17 cellular contexts compared by ENCODE assay signal in the genomic region with DNA sequence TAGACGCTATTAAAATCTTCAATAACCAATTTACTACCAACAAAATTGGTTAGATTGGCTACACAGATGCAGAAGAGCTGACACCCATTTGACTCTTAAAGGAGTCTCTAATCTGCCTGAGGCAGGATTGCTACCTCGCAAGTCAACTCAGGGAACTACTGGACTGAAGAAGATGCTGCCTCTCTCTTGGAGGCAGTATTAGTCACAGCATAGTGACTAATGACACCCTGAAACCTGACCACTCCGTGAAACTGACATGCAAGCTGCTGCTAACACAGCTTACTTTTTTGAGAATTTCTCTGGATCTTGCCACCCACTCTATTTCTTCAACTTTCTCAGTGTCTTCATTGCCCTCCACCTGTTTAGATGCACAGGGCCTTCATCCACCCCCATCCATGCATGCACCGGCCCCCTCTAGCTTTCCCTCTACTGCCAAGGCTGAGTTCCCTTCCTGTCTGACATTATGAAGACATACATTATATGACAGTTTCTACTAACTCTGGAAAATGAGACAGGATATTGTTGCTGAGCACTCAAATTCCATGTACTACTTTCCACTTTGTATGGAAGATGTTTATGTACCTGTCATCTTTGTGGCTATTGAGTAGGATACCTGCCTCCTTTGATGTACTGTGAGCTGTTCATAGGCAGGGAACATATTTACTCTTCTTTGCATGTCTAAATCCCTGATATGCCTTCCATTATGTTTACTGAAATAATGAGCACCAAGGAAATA.
DNase-seq lines count a peak whose midpoint lies in the region; ATAC-seq and TF ChIP-seq lines count a peak whose summit lies in the region.
"Had no signal": no experiment of that assay in that cellular context is flagged by ENCODE, and none has a peak within 500 bp of the region (broad histone marks: within the 10 kb centered on the region; RNA-seq: fewer than 3 reads in every experiment).

No MANE protein-coding gene starts in this region.

- no peak for ATAC-seq in naive thymus-derived CD4-positive, alpha-beta T cell
- ATAC-seq: stimulated activated naive B cell treated with anti-CD40 and anti-IgM and Interleukin-4, amounts not matched to agents 10 μg/mL and 1 μg/mL and 100 μg/mL, for 72 hours; T-helper 17 cell had no signal

- H4K20me1 ChIP-seq in GM23248 (ENCODE audit: insufficient read depth) (no peaks in the 10 kb centered on the region), PC-9 (ENCODE audit: insufficient read depth) (no peaks in the 10 kb centered on the region), fibroblast of lung (ENCODE audit: control insufficient read depth, extremely low read depth, insufficient read depth, low read length) (no peaks in the 10 kb centered on the region), OCI-LY7 (ENCODE audit: insufficient read depth, low read length) (no peaks in the 10 kb centered on the region)

- TF ChIP-seq CTCF in PC-9 (conservative IDR thresholded peaks at IDR 0.05): no peak
- TF ChIP-seq CTCF in fibroblast of lung (conservative IDR thresholded peaks at IDR 0.05 in 1 of 2, IDR thresholded peaks at IDR 0.05 in 1 of 2; ENCODE audit: low read depth in 1 of 2, low read length in 2 of 2): no peak
- no peak for TF ChIP-seq CTCF in OCI-LY7 (conservative IDR thresholded peaks at IDR 0.05; ENCODE audit: low read length)
- no peak for TF ChIP-seq CTCF in nephron progenitor cell (IDR thresholded peaks at IDR 0.05)

- intact Hi-C loops in PC-9 (cut with micrococcal nuclease; ENCODE audit: unreplicated experiment) (no loop called here), OCI-LY7 (cut with micrococcal nuclease; ENCODE audit: unreplicated experiment) (no loop called here)
- intact Hi-C loops in naive thymus-derived CD4-positive, alpha-beta T cell (cut with micrococcal nuclease): no loop called here

- H3K9ac ChIP-seq in GM23248: no peak overlapping the region
- no peak overlapping the region for H3K9ac ChIP-seq in fibroblast of lung (ENCODE audit: insufficient read depth, low read length)

- in situ Hi-C loops in ACHN (cut with HindIII; ENCODE audit: low pct_ligation_motif_present, low pct_unique_long_range_greater_than_20kb, low sequenced_read_pairs): no loop called here
- in situ Hi-C loops in GM23248 (cut with MboI): no loop called here

- H3K27me3 Mint-ChIP-seq in naive thymus-derived CD4-positive, alpha-beta T cell: peaks cover 0 to 9% (median 0%) of the 10 kb centered on the region in 5 donors
- H3K27me3 Mint-ChIP-seq in nephron progenitor cell (ENCODE audit: low read depth, poor library complexity): no peaks in the 10 kb centered on the region
- H3K27me3 Mint-ChIP-seq: activated naive CD8-positive, alpha-beta T cell treated with anti-CD3 and anti-CD28 coated beads, Interleukin-2, amount 10 ng/mL, durations not matched to agents 7 days and 5 days had no signal

- H3K4me1 ChIP-seq in GM23248 (ENCODE audit: insufficient read depth) (no peaks in the 10 kb centered on the region), PC-9 (replicated peaks; ENCODE audit: insufficient read depth) (peaks cover 5% of the 10 kb centered on the region; the same call in 1 of the 2 replicates), fibroblast of lung (ENCODE audit: control insufficient read depth, extremely low read depth, insufficient read depth, low read length) (no peaks in the 10 kb centered on the region), OCI-LY7 (ENCODE audit: insufficient read depth, low read length, poor library complexity, severe bottlenecking) (no peaks in the 10 kb centered on the region)
- no peaks in the 10 kb centered on the region for H3K4me1 ChIP-seq in naive thymus-derived CD4-positive, alpha-beta T cell (ENCODE audit: control insufficient read depth in 2 of 2, insufficient read depth in 2 of 2, low read length in 2 of 2)

- no peak overlapping the region for H3K4me3 Mint-ChIP-seq in naive thymus-derived CD4-positive, alpha-beta T cell
- no peak overlapping the region for H3K4me3 Mint-ChIP-seq in nephron progenitor cell
- H3K4me3 Mint-ChIP-seq: activated naive CD8-positive, alpha-beta T cell treated with anti-CD3 and anti-CD28 coated beads, Interleukin-2, amount 10 ng/mL, durations not matched to agents 7 days and 5 days; nephron; stimulated activated naive B cell treated with anti-CD40 and anti-IgM and Interleukin-4, amounts not matched to agents 10 μg/mL and 1 μg/mL and 100 μg/mL, for 72 hours; T-helper 17 cell had no signal

- CTCF ChIA-PET in PC-9 (lab: Charles Lee) (interaction anchor here (0.6 kb wide), 1 partner anchor 1676 kb away, joined by 4 read pairs; no protein-coding TSS in a partner anchor), OCI-LY7 (lab: Charles Lee; ENCODE audit: unreplicated experiment) (no interaction called here)
- CTCF ChIA-PET in naive thymus-derived CD4-positive, alpha-beta T cell (lab: Charles Lee): no interaction called here

- no peak overlapping the region for H3K27ac Mint-ChIP-seq in naive thymus-derived CD4-positive, alpha-beta T cell
- H3K27ac Mint-ChIP-seq in nephron progenitor cell: no peak overlapping the region
- H3K27ac Mint-ChIP-seq: activated naive CD8-positive, alpha-beta T cell treated with anti-CD3 and anti-CD28 coated beads, Interleukin-2, amount 10 ng/mL, durations not matched to agents 7 days and 5 days; nephron; stimulated activated naive B cell treated with anti-CD40 and anti-IgM and Interleukin-4, amounts not matched to agents 10 μg/mL and 1 μg/mL and 100 μg/mL, for 72 hours; T-helper 17 cell had no signal

- H3K4me3 ChIP-seq in GM23248: no peak overlapping the region
- H3K4me3 ChIP-seq in PC-9: no peak overlapping the region
- no peak overlapping the region for H3K4me3 ChIP-seq in fibroblast of lung (replicated peaks in 1 of 4; ENCODE audit: control extremely low read depth in 1 of 4, insufficient read depth in 1 of 4, low read depth in 3 of 4, low read length in 4 of 4)
- no peak overlapping the region for H3K4me3 ChIP-seq in OCI-LY7 (ENCODE audit: low read depth, low read length, poor library complexity, severe bottlenecking)
- no peak overlapping the region for H3K4me3 ChIP-seq in naive thymus-derived CD4-positive, alpha-beta T cell (ENCODE audit: low read length)

- H3K4me2 ChIP-seq in GM23248 (ENCODE audit: unreplicated experiment) (no peak overlapping the region), PC-9 (peak overlapping the region; percentile 10; the same call in 1 of the 2 replicates), fibroblast of lung (ENCODE audit: extremely low read depth, insufficient read depth, low read length) (no peak overlapping the region), OCI-LY7 (ENCODE audit: low read length) (no peak overlapping the region)

- H3K27me3 ChIP-seq in GM23248 (replicated peaks; ENCODE audit: insufficient read depth) (no peaks in the 10 kb centered on the region), PC-9 (ENCODE audit: insufficient read depth, low read depth) (no peaks in the 10 kb centered on the region), fibroblast of lung (ENCODE audit: control insufficient read depth, insufficient read depth, low read length) (no peaks in the 10 kb centered on the region)
- H3K27me3 ChIP-seq in naive thymus-derived CD4-positive, alpha-beta T cell (ENCODE audit: control insufficient read depth in 2 of 2, insufficient read depth in 2 of 2, low read length in 2 of 2): no peaks in the 10 kb centered on the region

- DNase-seq in ACHN (peak; percentile 60), GM23248 (peak; percentile 19), PC-9 (peak; percentile 13 to 72), fibroblast of lung (ENCODE audit: low read depth in 2 of 2) (peak; percentile 42 to 53), OCI-LY7 (ENCODE audit: low spot score) (no peak), nephron progenitor cell (no peak)
- DNase-seq in activated CD4-positive, alpha-beta T cell treated with anti-CD3 and anti-CD28 coated beads, Interleukin-2, amount 50 U/mL, for 4 hours: no peak
- DNase-seq in naive thymus-derived CD4-positive, alpha-beta T cell: no peak
- DNase-seq: activated CD8-positive, alpha-beta memory T cell treated with anti-CD3 and anti-CD28 coated beads for 24 hours; activated naive CD8-positive, alpha-beta T cell treated with anti-CD3 and anti-CD28 coated beads, Interleukin-2, amount 10 ng/mL, durations not matched to agents 7 days and 5 days; effector memory CD4-positive, alpha-beta T cell; NCI-H1105 treated with DMSO at 0.1 percent for 48 hours; stimulated activated CD4-positive, alpha-beta T cell treated with anti-CD3 and anti-CD28 coated beads, Interleukin-15, amount 100 ng/mL, for 24 hours; stimulated activated naive B cell treated with anti-CD40 and anti-IgM and Interleukin-4, amounts not matched to agents 10 μg/mL and 1 μg/mL and 100 μg/mL, for 72 hours; T-helper 17 cell had no signal

- no peaks in the 10 kb centered on the region for H3K36me3 Mint-ChIP-seq in naive thymus-derived CD4-positive, alpha-beta T cell
- H3K36me3 Mint-ChIP-seq in nephron progenitor cell (ENCODE audit: low read depth): no peaks in the 10 kb centered on the region
- H3K36me3 Mint-ChIP-seq: activated naive CD8-positive, alpha-beta T cell treated with anti-CD3 and anti-CD28 coated beads, Interleukin-2, amount 10 ng/mL, durations not matched to agents 7 days and 5 days; stimulated activated naive B cell treated with anti-CD40 and anti-IgM and Interleukin-4, amounts not matched to agents 10 μg/mL and 1 μg/mL and 100 μg/mL, for 72 hours had no signal

- BruUV-seq in PC-9 (replicated peaks; lab: Mats Ljungman, UMichigan): no TSS peak
- BruUV-seq in OCI-LY7 (replicated peaks; lab: Mats Ljungman, UMichigan): no TSS peak

- 50 to 56% methylated on average over 4 of the region's 4 CpGs for WGBS in GM23248 (ENCODE audit: low coverage in 1 of 2, low lambda C conversion rate in 2 of 2, missing lambda C conversion rate in 2 of 2), 2 experiments

- no peaks in the 10 kb centered on the region for H3K36me3 ChIP-seq in GM23248 (ENCODE audit: low read depth)
- no peaks in the 10 kb centered on the region for H3K36me3 ChIP-seq in PC-9 (ENCODE audit: low read depth)
- H3K36me3 ChIP-seq in fibroblast of lung (ENCODE audit: control insufficient read depth, insufficient read depth, low read length): no peaks in the 10 kb centered on the region
- no peaks in the 10 kb centered on the region for H3K36me3 ChIP-seq in OCI-LY7 (ENCODE audit: insufficient read depth, low read length)
- H3K36me3 ChIP-seq in naive thymus-derived CD4-positive, alpha-beta T cell (ENCODE audit: control insufficient read depth in 2 of 3, insufficient read depth in 3 of 3, low read length in 3 of 3): no peaks in the 10 kb centered on the region

- no peaks in the 10 kb centered on the region for H3K79me2 ChIP-seq in GM23248 (ENCODE audit: insufficient read depth)
- H3K79me2 ChIP-seq in PC-9 (ENCODE audit: low read depth): no peaks in the 10 kb centered on the region
- no peaks in the 10 kb centered on the region for H3K79me2 ChIP-seq in fibroblast of lung (ENCODE audit: control insufficient read depth, insufficient read depth, low read length)
- no peaks in the 10 kb centered on the region for H3K79me2 ChIP-seq in OCI-LY7 (ENCODE audit: insufficient read depth, low read depth, low read length)

- H3K9me3 ChIP-seq in GM23248 (ENCODE audit: low read depth) (no peaks in the 10 kb centered on the region), PC-9 (ENCODE audit: insufficient read depth, low read depth) (peaks cover 5% of the 10 kb centered on the region; the same call in 1 of the 2 replicates), fibroblast of lung (ENCODE audit: control insufficient read depth, insufficient read depth, low read depth, low read length) (no peaks in the 10 kb centered on the region), OCI-LY7 (ENCODE audit: low read length) (no peaks in the 10 kb centered on the region)
- H3K9me3 ChIP-seq in naive thymus-derived CD4-positive, alpha-beta T cell (ENCODE audit: control insufficient read depth in 2 of 3, low read length in 3 of 3): no peaks in the 10 kb centered on the region

- no peaks in the 10 kb centered on the region for H3K4me1 Mint-ChIP-seq in naive thymus-derived CD4-positive, alpha-beta T cell
- H3K4me1 Mint-ChIP-seq in nephron progenitor cell: peaks cover 8% of the 10 kb centered on the region
- H3K4me1 Mint-ChIP-seq: activated naive CD8-positive, alpha-beta T cell treated with anti-CD3 and anti-CD28 coated beads, Interleukin-2, amount 10 ng/mL, durations not matched to agents 7 days and 5 days; stimulated activated naive B cell treated with anti-CD40 and anti-IgM and Interleukin-4, amounts not matched to agents 10 μg/mL and 1 μg/mL and 100 μg/mL, for 72 hours had no signal

- H3K9me3 Mint-ChIP-seq in naive thymus-derived CD4-positive, alpha-beta T cell: peaks cover 0 to 2% (median 0%) of the 10 kb centered on the region in 11 donors
- no peaks in the 10 kb centered on the region for H3K9me3 Mint-ChIP-seq in nephron progenitor cell
- H3K9me3 Mint-ChIP-seq: activated naive CD8-positive, alpha-beta T cell treated with anti-CD3 and anti-CD28 coated beads, Interleukin-2, amount 10 ng/mL, durations not matched to agents 7 days and 5 days; stimulated activated naive B cell treated with anti-CD40 and anti-IgM and Interleukin-4, amounts not matched to agents 10 μg/mL and 1 μg/mL and 100 μg/mL, for 72 hours had no signal

- H2AFZ ChIP-seq in GM23248: no peak overlapping the region
- no peak overlapping the region for H2AFZ ChIP-seq in PC-9
- H2AFZ ChIP-seq in fibroblast of lung (ENCODE audit: low read length): no peak overlapping the region
- no peak overlapping the region; the same call in 1 of the 2 replicates for H2AFZ ChIP-seq in OCI-LY7 (ENCODE audit: low read length)

- H3K27ac ChIP-seq in GM23248 (no peak overlapping the region), PC-9 (peak overlapping the region; percentile 21; the same call in 1 of the 2 replicates), fibroblast of lung (ENCODE audit: insufficient read depth, low read length) (no peak overlapping the region), OCI-LY7 (ENCODE audit: low read depth, low read length, poor library complexity, severe bottlenecking) (no peak overlapping the region)
- H3K27ac ChIP-seq in naive thymus-derived CD4-positive, alpha-beta T cell (ENCODE audit: low read depth, low read length): no peak overlapping the region
- H3K27ac ChIP-seq: HL-60 had no signal

- POLR2A ChIA-PET in PC-9 (lab: Charles Lee; ENCODE audit: unreplicated experiment): interaction anchor here (0.5 kb wide), 1 partner anchor 32 kb away, joined by 12 read pairs; no protein-coding TSS in a partner anchor
- POLR2A ChIA-PET in OCI-LY7 (lab: Charles Lee): interaction anchor here (0.7 kb wide), 1 partner anchor 448 kb away, joined by 3 read pairs; no protein-coding TSS in a partner anchor
- POLR2A ChIA-PET in naive thymus-derived CD4-positive, alpha-beta T cell (lab: Charles Lee): no interaction called here

- H3K9me2 ChIP-seq in GM23248 (ENCODE audit: insufficient read depth): no peaks in the 10 kb centered on the region
- no peaks in the 10 kb centered on the region for H3K9me2 ChIP-seq in PC-9 (ENCODE audit: insufficient read depth)
- no peaks in the 10 kb centered on the region for H3K9me2 ChIP-seq in OCI-LY7 (ENCODE audit: insufficient read depth, low read length)

- H3F3A ChIP-seq in GM23248 (ENCODE audit: insufficient read depth) (no peaks in the 10 kb centered on the region), PC-9 (ENCODE audit: insufficient read depth, low read depth) (no peaks in the 10 kb centered on the region)

Comparison
In these comparisons a context has a peak if more than half of its experiments do, and no peak if none do; other contexts are left out.
1. DNase-seq: peak in ACHN (single experiment), GM23248 (single experiment), PC-9 (2 of 2) and fibroblast of lung (2 of 2); none in OCI-LY7 (single experiment), activated CD4-positive, alpha-beta T cell treated with anti-CD3 and anti-CD28 coated beads, Interleukin-2, amount 50 U/mL, for 4 hours (0 of 2), naive thymus-derived CD4-positive, alpha-beta T cell (0 of 9) and nephron progenitor cell (single experiment).